ENCODE assay signal across 1 cellular context in the genomic region with DNA sequence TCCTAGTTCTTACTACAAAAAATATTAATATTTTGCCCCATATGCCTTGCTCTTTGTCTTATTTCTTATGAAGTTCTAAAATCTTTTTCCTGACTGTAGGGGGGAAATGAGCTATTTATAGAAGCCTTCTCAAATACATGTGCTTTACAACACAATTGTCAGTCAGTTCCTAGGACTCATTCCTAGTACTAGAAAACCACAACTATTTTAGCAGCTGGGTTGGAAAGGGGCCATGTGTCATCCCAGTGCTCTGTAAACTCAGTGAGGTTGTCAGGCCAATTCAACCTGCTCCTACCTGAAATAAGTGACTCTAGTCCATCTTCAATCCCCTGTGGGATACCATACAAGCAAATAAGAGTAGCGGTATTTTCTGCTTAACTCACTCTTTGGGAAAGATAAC.
TF ChIP-seq lines count a peak whose summit lies in the region.

No MANE protein-coding gene starts in this region.

TF ChIP-seq in H1, 55 proteins besides CTCF, POLR2A, EP300 and RAD21 (continued from another document):
- TF ChIP-seq, protein P1, sequence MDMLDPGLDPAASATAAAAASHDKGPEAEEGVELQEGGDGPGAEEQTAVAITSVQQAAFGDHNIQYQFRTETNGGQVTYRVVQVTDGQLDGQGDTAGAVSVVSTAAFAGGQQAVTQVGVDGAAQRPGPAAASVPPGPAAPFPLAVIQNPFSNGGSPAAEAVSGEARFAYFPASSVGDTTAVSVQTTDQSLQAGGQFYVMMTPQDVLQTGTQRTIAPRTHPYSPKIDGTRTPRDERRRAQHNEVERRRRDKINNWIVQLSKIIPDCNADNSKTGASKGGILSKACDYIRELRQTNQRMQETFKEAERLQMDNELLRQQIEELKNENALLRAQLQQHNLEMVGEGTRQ (IDR thresholded peaks at IDR 0.05; ENCODE audit: low read length) = no peak
- TF ChIP-seq NRF1 (IDR thresholded peaks at IDR 0.05; ENCODE audit: low read depth, low read length) = no peak
TF ChIP-seq in H1: peak in this region for 0.
